Comparison of ENCODE assay signal across 8 cellular contexts in the genomic region with DNA sequence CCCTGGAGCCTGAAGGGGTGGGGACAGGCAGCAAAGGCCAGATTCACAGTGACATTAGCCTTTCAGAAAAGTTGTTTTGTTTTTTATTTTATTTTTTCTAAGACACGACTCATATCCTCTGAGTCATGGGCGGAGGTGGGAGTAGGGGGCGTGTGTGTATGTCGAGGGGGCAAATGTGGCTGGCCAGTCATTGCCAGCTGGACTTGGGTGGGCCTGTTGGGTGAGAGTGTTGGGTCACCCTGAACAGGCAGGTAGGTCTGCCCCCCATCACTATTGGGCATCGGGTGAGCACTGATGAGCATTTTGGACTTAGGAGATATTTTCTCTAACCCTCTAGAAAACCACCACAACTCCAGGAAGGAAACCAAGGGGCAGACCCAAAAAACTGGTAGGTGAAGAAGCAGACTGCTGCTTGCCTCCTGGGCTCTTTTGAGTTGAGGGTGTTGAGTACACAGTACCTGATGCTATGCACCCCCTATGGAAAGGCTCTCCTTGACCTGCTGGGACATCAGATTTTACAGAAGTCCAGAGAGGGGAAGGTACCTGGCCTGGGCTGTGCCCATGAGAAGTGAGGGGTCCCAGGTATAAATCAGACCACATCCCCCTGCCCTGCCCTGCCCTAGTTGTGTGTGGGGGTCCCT. TPM values are rescaled to one million over a fixed set of nuclear protein-coding genes. Genes with fewer than 3 reads are reported as not detected.
DNase-seq lines count a peak whose midpoint lies in the region; ATAC-seq, FAIRE-seq and TF ChIP-seq lines count a peak whose summit lies in the region.

No MANE protein-coding gene starts in this region.

- H3K4me3 ChIP-seq in A673 (ENCODE audit: low read depth, low read length, poor library complexity, severe bottlenecking): no peak overlapping the region
- H3K4me3 ChIP-seq in HepG2 (replicated peaks in 1 of 3; ENCODE audit: insufficient read depth in 1 of 3, low read depth in 2 of 3, low read length in 3 of 3): no peak overlapping the region

- intact Hi-C loops in A673 (cut with micrococcal nuclease; ENCODE audit: unreplicated experiment): no loop called here
- intact Hi-C loops in HepG2 (cut with micrococcal nuclease; ENCODE audit: unreplicated experiment): no loop called here

- peaks cover 28% of the 10 kb centered on the region; the same call in 1 of the 2 replicates for H3K79me2 ChIP-seq in H9 (ENCODE audit: insufficient read depth, low read length)
- H3K79me2 ChIP-seq in HepG2 (ENCODE audit: insufficient read depth, low read length): peaks cover 18% of the 10 kb centered on the region

- in situ Hi-C loops in HepG2 (cut with HindIII; ENCODE audit: extremely low pct_ligation_motif_present, low pct_unique_long_range_greater_than_20kb): loop anchor here (25.0 kb wide), 1 partner anchor 369 kb away; no protein-coding TSS in a partner anchor

- H3K4me2 ChIP-seq in H9 (ENCODE audit: insufficient read depth, insufficient read length, low read length): no peak overlapping the region
- no peak overlapping the region for H3K4me2 ChIP-seq in HepG2 (ENCODE audit: low read depth, low read length)

- no peak overlapping the region for H2BK15ac ChIP-seq in H9 (ENCODE audit: low read depth, low read length)

- H2BK5ac ChIP-seq in H9 (ENCODE audit: insufficient read length, low read length): no peak overlapping the region

- no peak overlapping the region for H2BK12ac ChIP-seq in H9 (ENCODE audit: insufficient read length, low read depth, low read length)

- H3K27me3 ChIP-seq in A673 (replicated peaks; ENCODE audit: insufficient read depth, low read depth, low read length, poor library complexity) (no peaks in the 10 kb centered on the region), H9 (ENCODE audit: insufficient read depth, low read length) (no peaks in the 10 kb centered on the region), HepG2 (ENCODE audit: control insufficient read depth in 1 of 2, insufficient read depth in 2 of 2, low read length in 2 of 2) (no peaks in the 10 kb centered on the region)

- H2BK20ac ChIP-seq in H9 (ENCODE audit: low read depth, low read length, poor library complexity, severe bottlenecking): no peak overlapping the region

- no peak overlapping the region for H2AFZ ChIP-seq in H9 (ENCODE audit: low read length)
- no peak overlapping the region for H2AFZ ChIP-seq in HepG2 (ENCODE audit: low read length)

- POLR2A ChIA-PET in A673 (lab: Charles Lee; ENCODE audit: low non-redundant PET): interaction anchor here (0.7 kb wide), 1 partner anchor 173 kb away, joined by 3 read pairs; no protein-coding TSS in a partner anchor
- POLR2A ChIA-PET in HepG2 (lab: Yijun Ruan, JAX): interaction anchor here (1.3 to 1.9 kb wide), 4 partner anchors 19 to 183 kb away, joined by 4 to 7 read pairs (median 6); a partner anchor contains a TSS

- no peak overlapping the region for H4K8ac ChIP-seq in H9 (replicated peaks; ENCODE audit: insufficient read length, low read depth, low read length)

- TF ChIP-seq CTCF in A673 (conservative IDR thresholded peaks at IDR 0.05; ENCODE audit: low read depth, low read length): no peak
- TF ChIP-seq CTCF in H9 (conservative IDR thresholded peaks at IDR 0.05): no peak
- no peak for TF ChIP-seq CTCF in HepG2 (CRISPR knock-in tag; IDR thresholded peaks at IDR 0.05)

- H3K56ac ChIP-seq in H9 (ENCODE audit: insufficient read length, low read depth, low read length): no peak overlapping the region

- DNase-seq in A673 (ENCODE audit: low spot score) (no peak), H9 (no peak), HepG2 (ENCODE audit: low spot score) (no peak), NCI-H82 treated with DMSO at 0.1 percent for 48 hours (lab: John Stamatoyannopoulos, UW; ENCODE audit: unreplicated experiment) (no peak), NCI-H1436 treated with DMSO at 0.1 percent for 48 hours (lab: John Stamatoyannopoulos, UW) (no peak), foreskin melanocyte (no peak)

- H3K23ac ChIP-seq in H9 (ENCODE audit: insufficient read length, low read depth, low read length): no peak overlapping the region

- H3K18ac ChIP-seq in H9 (ENCODE audit: insufficient read length, low read depth, low read length): no peak overlapping the region

- no peak overlapping the region for H3T11ph ChIP-seq in H9 (ENCODE audit: low read length)

- peaks cover 4% of the 10 kb centered on the region for H3K23me2 ChIP-seq in H9 (ENCODE audit: insufficient read length, low read depth, low read length, poor library complexity, severe bottlenecking)

- CTCF ChIA-PET in A673 (lab: Charles Lee): interaction anchor here (0.6 to 1.1 kb wide), 5 partner anchors 25 to 723 kb away, joined by 3 to 13 read pairs (median 4); no protein-coding TSS in a partner anchor
- CTCF ChIA-PET in HepG2 (lab: Yijun Ruan, JAX; ENCODE audit: low intra/inter-chr PET ratio, low total read pairs): interaction anchor here (1.4 kb wide), 1 partner anchor 172 kb away, joined by 8 read pairs; no protein-coding TSS in a partner anchor

- H3K9me3 Mint-ChIP-seq in H9: no peaks in the 10 kb centered on the region; a peak in 1 of 5 replicates
- H3K9me3 Mint-ChIP-seq in activated T-helper 17 cell treated with anti-CD3 and anti-CD28 coated beads, Interleukin-2, amount 50 U/mL, for 72 hours: no peaks in the 10 kb centered on the region

- H3K4me3 Mint-ChIP-seq in H9: peak overlapping the region in 1 of 2 experiments; percentile 53; a peak in 3 of 5 replicates
- H3K4me3 Mint-ChIP-seq in activated T-helper 17 cell treated with anti-CD3 and anti-CD28 coated beads, Interleukin-2, amount 50 U/mL, for 72 hours: peak overlapping the region; percentile 56

- peaks cover 62 to 82% of the 10 kb centered on the region in 2 experiments for H3K4me1 Mint-ChIP-seq in H9
- H3K4me1 Mint-ChIP-seq in activated T-helper 17 cell treated with anti-CD3 and anti-CD28 coated beads, Interleukin-2, amount 50 U/mL, for 72 hours: peaks cover 58% of the 10 kb centered on the region

- peaks cover 5% of the 10 kb centered on the region; the same call in 1 of the 2 replicates for H3K27me3 Mint-ChIP-seq in H9 (ENCODE audit: low read depth)
- H3K27me3 Mint-ChIP-seq in activated T-helper 17 cell treated with anti-CD3 and anti-CD28 coated beads, Interleukin-2, amount 50 U/mL, for 72 hours: no peaks in the 10 kb centered on the region

- no peak for ATAC-seq in activated T-helper 17 cell treated with anti-CD3 and anti-CD28 coated beads, Interleukin-2, amount 50 U/mL, for 72 hours (replicated peaks)
- ATAC-seq in HepG2: no peak
- ATAC-seq in GM21367 (IDR thresholded peaks at IDR 0.05; ENCODE audit: unreplicated experiment): no peak

- BruUV-seq in A673 (replicated peaks; lab: Mats Ljungman, UMichigan) (no TSS peak), HepG2 (replicated peaks; lab: Mats Ljungman, UMichigan) (no TSS peak)

- WGBS in H9 (ENCODE audit: extremely low coverage, insufficient read length, low lambda C conversion rate): no CpG with 5 or more reads among the region's 5 CpGs
- WGBS in HepG2 (ENCODE audit: low lambda C conversion rate): 89% methylated on average over 5 of the region's 5 CpGs

- H2BK120ac ChIP-seq in H9 (ENCODE audit: low read depth, low read length, poor library complexity, severe bottlenecking): no peak overlapping the region

- H3K79me1 ChIP-seq in H9 (ENCODE audit: insufficient read depth, low read depth, low read length, poor library complexity, severe bottlenecking): peaks cover 9% of the 10 kb centered on the region

- H3K9ac ChIP-seq in H9 (ENCODE audit: extremely low read depth, insufficient read length, low read length): no peak overlapping the region
- no peak overlapping the region for H3K9ac ChIP-seq in HepG2 (ENCODE audit: insufficient read depth, low read depth, low read length)

- no peak for FAIRE-seq in HepG2 (lab: Jason Lieb, UNC)

- H3K9me3 ChIP-seq in A673 (ENCODE audit: low read depth, low read length, poor library complexity, severe bottlenecking) (no peaks in the 10 kb centered on the region), H9 (ENCODE audit: control insufficient read depth, low read depth, low read length) (no peaks in the 10 kb centered on the region), HepG2 (ENCODE audit: low read length) (no peaks in the 10 kb centered on the region)

- no peak overlapping the region for H3K4ac ChIP-seq in H9 (ENCODE audit: low read depth, low read length)

- no peak overlapping the region for H4K5ac ChIP-seq in H9 (ENCODE audit: insufficient read length, low read depth, low read length)

- H3K27ac Mint-ChIP-seq in H9: peak overlapping the region in 2 of 3 experiments; percentile 53 to 95; a peak in 4 of 7 replicates
- peak overlapping the region; percentile 86 for H3K27ac Mint-ChIP-seq in activated T-helper 17 cell treated with anti-CD3 and anti-CD28 coated beads, Interleukin-2, amount 50 U/mL, for 72 hours

- no peak overlapping the region for H2AK5ac ChIP-seq in H9 (ENCODE audit: insufficient read length, low read length)

- no peak for TF ChIP-seq RAD21 in HepG2 (CRISPR knock-in tag; IDR thresholded peaks at IDR 0.05)

- TF ChIP-seq EP300 in HepG2 (IDR thresholded peaks at IDR 0.05; ENCODE audit: low read depth in 2 of 2, low read length in 2 of 2): no peak
- no peak for TF ChIP-seq EP300 in HepG2 (CRISPR knock-in tag; IDR thresholded peaks at IDR 0.05; ENCODE audit: borderline replicate concordance)

- H3K36me3 ChIP-seq in A673 (ENCODE audit: insufficient read depth, low read length, poor library complexity, severe bottlenecking) (peaks cover 13% of the 10 kb centered on the region), HepG2 (replicated peaks in 1 of 2; ENCODE audit: control insufficient read depth in 1 of 2, insufficient read depth in 2 of 2, low read length in 2 of 2) (peaks cover 22 to 45% of the 10 kb centered on the region in 2 experiments; a peak in 4 of 5 replicates)

- H3K36me3 Mint-ChIP-seq in H9 (ENCODE audit: insufficient read depth in 1 of 3, low read depth in 3 of 3): peaks cover 59 to 80% (median 70%) of the 10 kb centered on the region in 3 experiments
- H3K36me3 Mint-ChIP-seq in activated T-helper 17 cell treated with anti-CD3 and anti-CD28 coated beads, Interleukin-2, amount 50 U/mL, for 72 hours (ENCODE audit: low read depth): peaks cover 88% of the 10 kb centered on the region

- H3K4me1 ChIP-seq in A673 (ENCODE audit: insufficient read depth, low read length, poor library complexity, severe bottlenecking) (peaks cover 27% of the 10 kb centered on the region), H9 (ENCODE audit: insufficient read depth, low read length) (peaks cover 6% of the 10 kb centered on the region), HepG2 (ENCODE audit: insufficient read depth, low read length) (peaks cover 65% of the 10 kb centered on the region)

- H3K27ac ChIP-seq in A673 (ENCODE audit: low read depth, low read length, poor library complexity, severe bottlenecking) (peak overlapping the region; percentile 80), H9 (ENCODE audit: insufficient read length, low read depth, low read length) (no peak overlapping the region), HepG2 (ENCODE audit: extremely low read length, insufficient read depth, low read length) (no peak overlapping the region)

- H4K91ac ChIP-seq in H9 (ENCODE audit: insufficient read length, low read depth, low read length): no peak overlapping the region

- no peak overlapping the region for H3K14ac ChIP-seq in H9 (ENCODE audit: insufficient read depth, low read length)

- no peaks in the 10 kb centered on the region for H4K20me1 ChIP-seq in H9 (ENCODE audit: control insufficient read depth, insufficient read depth, insufficient read length)
- H4K20me1 ChIP-seq in HepG2 (ENCODE audit: insufficient read depth, low read length): 0 out of 2 replicates have a peak, but pooled peaks cover 4% of the 10 kb centered on the region

- TF ChIP-seq POLR2A in HepG2 (IDR thresholded peaks at IDR 0.05; ENCODE audit: insufficient read depth in 1 of 2, low read depth in 2 of 2, low read length in 2 of 2): no peak

RNA-seq across cellular contexts. Expression of a gene that starts 5.6 kb away (rescaled TPM):
- total RNA-seq in A673 (2021) (19.1 and 24.0 TPM in 2 replicates), H9 (2021) (5.1 and 5.4 TPM in 2 replicates), HepG2 (2016; rRNA removed; fragmentation: Illumina TruSeq; extraction: Trizol) (11.2 and 15.3 TPM in 2 replicates)
- total RNA-seq in activated T-helper 17 cell treated with anti-CD3 and anti-CD28 coated beads, Interleukin-2, amount 50 U/mL, for 72 hours: 10 to 100 TPM; 10.9 to 17.3 TPM
- total RNA-seq in HepG2 (2016; cell fraction: cytosol; rRNA removed; fragmentation: Illumina TruSeq; extraction: Trizol; ENCODE audit: low read depth): 78.6 and 81.3 TPM in 2 replicates
- 9.2 and 15.5 TPM in 2 replicates for total RNA-seq in HepG2 (2016; cell fraction: insoluble cytoplasmic fraction; rRNA removed; fragmentation: Illumina TruSeq; extraction: Trizol)
- 58.3 and 62.1 TPM in 2 replicates for total RNA-seq in HepG2 (2016; cell fraction: membrane; rRNA removed; fragmentation: Illumina TruSeq; extraction: Trizol)
- total RNA-seq in HepG2 (2016; cell fraction: nucleus; rRNA removed; fragmentation: Illumina TruSeq; extraction: Trizol): 7.2 and 10.1 TPM in 2 replicates
- 8.8 and 11.9 TPM in 2 replicates for polyA plus RNA-seq in HepG2 (2011; rRNA removed)
- polyA plus RNA-seq in HepG2 (2011; cell fraction: cytosol; rRNA removed): 9.0 and 13.2 TPM in 2 replicates
- polyA plus RNA-seq in HepG2 (2011; cell fraction: nucleus; rRNA removed): 14.4 and 18.0 TPM in 2 replicates
- polyA plus RNA-seq in HepG2 (2012): 3.4 and 5.5 TPM in 2 replicates
- 91.0 and 94.0 TPM in 2 replicates for polyA plus RNA-seq in HepG2 (2016; cell fraction: cytosol; fragmentation: Illumina TruSeq; extraction: Trizol; ENCODE audit: low read depth)
- polyA plus RNA-seq in HepG2 (2016; cell fraction: insoluble cytoplasmic fraction; fragmentation: Illumina TruSeq; extraction: Trizol; ENCODE audit: low read depth): 9.6 and 11.4 TPM in 2 replicates
- 61.6 and 63.3 TPM in 2 replicates for polyA plus RNA-seq in HepG2 (2016; cell fraction: membrane; fragmentation: Illumina TruSeq; extraction: Trizol; ENCODE audit: low read depth)
- 13.3 and 16.8 TPM in 2 replicates for polyA plus RNA-seq in HepG2 (2016; cell fraction: nucleus; fragmentation: Illumina TruSeq; extraction: Trizol; ENCODE audit: insufficient read depth, low read depth)
- polyA minus RNA-seq in HepG2 (2011; rRNA and poly(A)+ RNA removed; ENCODE audit: low replicate concordance): 13.5 and 15.5 TPM in 2 replicates
- 3.9 and 4.0 TPM in 2 replicates for polyA minus RNA-seq in HepG2 (2011; cell fraction: cytosol; rRNA and poly(A)+ RNA removed)
- polyA minus RNA-seq in HepG2 (2011; cell fraction: nucleus; rRNA and poly(A)+ RNA removed): 5.6 and 6.4 TPM in 2 replicates

RNA-seq across cellular contexts. Expression of a gene that starts 6.6 kb away (rescaled TPM):
- total RNA-seq in A673 (2021) (248 and 290 TPM in 2 replicates), H9 (2021) (2,116 and 2,191 TPM in 2 replicates), HepG2 (2016; rRNA removed; fragmentation: Illumina TruSeq; extraction: Trizol) (145 and 150 TPM in 2 replicates)
- 100 to 1,000 TPM; 203 to 389 TPM for total RNA-seq in activated T-helper 17 cell treated with anti-CD3 and anti-CD28 coated beads, Interleukin-2, amount 50 U/mL, for 72 hours
- total RNA-seq in HepG2 (2016; cell fraction: cytosol; rRNA removed; fragmentation: Illumina TruSeq; extraction: Trizol; ENCODE audit: low read depth): 82.4 and 94.2 TPM in 2 replicates
- total RNA-seq in HepG2 (2016; cell fraction: insoluble cytoplasmic fraction; rRNA removed; fragmentation: Illumina TruSeq; extraction: Trizol): 136 and 144 TPM in 2 replicates
- 218 and 242 TPM in 2 replicates for total RNA-seq in HepG2 (2016; cell fraction: membrane; rRNA removed; fragmentation: Illumina TruSeq; extraction: Trizol)
- 54.7 and 67.6 TPM in 2 replicates for total RNA-seq in HepG2 (2016; cell fraction: nucleus; rRNA removed; fragmentation: Illumina TruSeq; extraction: Trizol)
- polyA plus RNA-seq in HepG2 (2011; rRNA removed): 110 and 117 TPM in 2 replicates
- 75.3 and 119 TPM in 2 replicates for polyA plus RNA-seq in HepG2 (2011; cell fraction: cytosol; rRNA removed)
- 94.8 and 98.5 TPM in 2 replicates for polyA plus RNA-seq in HepG2 (2011; cell fraction: nucleus; rRNA removed)
- 124 and 156 TPM in 2 replicates for polyA plus RNA-seq in HepG2 (2012)
- polyA plus RNA-seq in HepG2 (2016; cell fraction: cytosol; fragmentation: Illumina TruSeq; extraction: Trizol; ENCODE audit: low read depth): 263 TPM in 2 replicates
- polyA plus RNA-seq in HepG2 (2016; cell fraction: insoluble cytoplasmic fraction; fragmentation: Illumina TruSeq; extraction: Trizol; ENCODE audit: low read depth): 365 and 450 TPM in 2 replicates
- polyA plus RNA-seq in HepG2 (2016; cell fraction: membrane; fragmentation: Illumina TruSeq; extraction: Trizol; ENCODE audit: low read depth): 531 and 581 TPM in 2 replicates
- 216 and 222 TPM in 2 replicates for polyA plus RNA-seq in HepG2 (2016; cell fraction: nucleus; fragmentation: Illumina TruSeq; extraction: Trizol; ENCODE audit: insufficient read depth, low read depth)
- 74.1 and 108 TPM in 2 replicates for polyA minus RNA-seq in HepG2 (2011; rRNA and poly(A)+ RNA removed; ENCODE audit: low replicate concordance)
- 75.7 and 94.8 TPM in 2 replicates for polyA minus RNA-seq in HepG2 (2011; cell fraction: cytosol; rRNA and poly(A)+ RNA removed)
- 17.0 and 21.0 TPM in 2 replicates for polyA minus RNA-seq in HepG2 (2011; cell fraction: nucleus; rRNA and poly(A)+ RNA removed)
